In genomic region chr5:34811691-34812090, GRCh38 we compare ENCODE assay signal across 1 cellular context.
TF ChIP-seq lines count a peak whose summit lies in the region.

No MANE protein-coding gene starts in this region.

TF ChIP-seq in SK-N-SH, 30 proteins besides CTCF, POLR2A, EP300 and RAD21 (continued from another document):
- TF ChIP-seq REST (IDR thresholded peaks at IDR 0.05; ENCODE audit: low read depth, low read length): no peak
- TF ChIP-seq FOXM1 (IDR thresholded peaks at IDR 0.05; ENCODE audit: low read depth): no peak
- no peak for TF ChIP-seq RCOR1 (IDR thresholded peaks at IDR 0.05; ENCODE audit: low read length)
- no peak for TF ChIP-seq SMC3 (IDR thresholded peaks at IDR 0.05; ENCODE audit: low read depth, low read length)
- no peak for TF ChIP-seq TEAD4 (IDR thresholded peaks at IDR 0.05; ENCODE audit: borderline replicate concordance, insufficient read depth)
- TF ChIP-seq EZH2phosphoT487 (IDR thresholded peaks at IDR 0.05; ENCODE audit: borderline replicate concordance, low read depth): no peak
- TF ChIP-seq ELF1 (IDR thresholded peaks at IDR 0.05): no peak
- TF ChIP-seq MXI1 (IDR thresholded peaks at IDR 0.05; ENCODE audit: low read depth, low read length): no peak
- TF ChIP-seq, protein P1, sequence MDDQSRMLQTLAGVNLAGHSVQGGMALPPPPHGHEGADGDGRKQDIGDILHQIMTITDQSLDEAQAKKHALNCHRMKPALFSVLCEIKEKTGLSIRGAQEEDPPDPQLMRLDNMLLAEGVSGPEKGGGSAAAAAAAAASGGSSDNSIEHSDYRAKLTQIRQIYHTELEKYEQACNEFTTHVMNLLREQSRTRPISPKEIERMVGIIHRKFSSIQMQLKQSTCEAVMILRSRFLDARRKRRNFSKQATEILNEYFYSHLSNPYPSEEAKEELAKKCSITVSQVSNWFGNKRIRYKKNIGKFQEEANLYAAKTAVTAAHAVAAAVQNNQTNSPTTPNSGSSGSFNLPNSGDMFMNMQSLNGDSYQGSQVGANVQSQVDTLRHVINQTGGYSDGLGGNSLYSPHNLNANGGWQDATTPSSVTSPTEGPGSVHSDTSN (IDR thresholded peaks at IDR 0.05): no peak
- no peak for TF ChIP-seq POLR2AphosphoS5 (IDR thresholded peaks at IDR 0.05; ENCODE audit: low read depth, low read length)
- TF ChIP-seq, protein P2, sequence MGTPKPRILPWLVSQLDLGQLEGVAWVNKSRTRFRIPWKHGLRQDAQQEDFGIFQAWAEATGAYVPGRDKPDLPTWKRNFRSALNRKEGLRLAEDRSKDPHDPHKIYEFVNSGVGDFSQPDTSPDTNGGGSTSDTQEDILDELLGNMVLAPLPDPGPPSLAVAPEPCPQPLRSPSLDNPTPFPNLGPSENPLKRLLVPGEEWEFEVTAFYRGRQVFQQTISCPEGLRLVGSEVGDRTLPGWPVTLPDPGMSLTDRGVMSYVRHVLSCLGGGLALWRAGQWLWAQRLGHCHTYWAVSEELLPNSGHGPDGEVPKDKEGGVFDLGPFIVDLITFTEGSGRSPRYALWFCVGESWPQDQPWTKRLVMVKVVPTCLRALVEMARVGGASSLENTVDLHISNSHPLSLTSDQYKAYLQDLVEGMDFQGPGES (IDR thresholded peaks at IDR 0.05; ENCODE audit: low read depth, low read length): no peak
- TF ChIP-seq GABPA (IDR thresholded peaks at IDR 0.05; ENCODE audit: low read depth): no peak
- TF ChIP-seq TCF12 (IDR thresholded peaks at IDR 0.05): no peak
- TF ChIP-seq, protein P3, sequence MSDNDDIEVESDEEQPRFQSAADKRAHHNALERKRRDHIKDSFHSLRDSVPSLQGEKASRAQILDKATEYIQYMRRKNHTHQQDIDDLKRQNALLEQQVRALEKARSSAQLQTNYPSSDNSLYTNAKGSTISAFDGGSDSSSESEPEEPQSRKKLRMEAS (IDR thresholded peaks at IDR 0.05; ENCODE audit: low read depth): no peak
